ENCODE assay signal across 8 cellular contexts in the genomic region with DNA sequence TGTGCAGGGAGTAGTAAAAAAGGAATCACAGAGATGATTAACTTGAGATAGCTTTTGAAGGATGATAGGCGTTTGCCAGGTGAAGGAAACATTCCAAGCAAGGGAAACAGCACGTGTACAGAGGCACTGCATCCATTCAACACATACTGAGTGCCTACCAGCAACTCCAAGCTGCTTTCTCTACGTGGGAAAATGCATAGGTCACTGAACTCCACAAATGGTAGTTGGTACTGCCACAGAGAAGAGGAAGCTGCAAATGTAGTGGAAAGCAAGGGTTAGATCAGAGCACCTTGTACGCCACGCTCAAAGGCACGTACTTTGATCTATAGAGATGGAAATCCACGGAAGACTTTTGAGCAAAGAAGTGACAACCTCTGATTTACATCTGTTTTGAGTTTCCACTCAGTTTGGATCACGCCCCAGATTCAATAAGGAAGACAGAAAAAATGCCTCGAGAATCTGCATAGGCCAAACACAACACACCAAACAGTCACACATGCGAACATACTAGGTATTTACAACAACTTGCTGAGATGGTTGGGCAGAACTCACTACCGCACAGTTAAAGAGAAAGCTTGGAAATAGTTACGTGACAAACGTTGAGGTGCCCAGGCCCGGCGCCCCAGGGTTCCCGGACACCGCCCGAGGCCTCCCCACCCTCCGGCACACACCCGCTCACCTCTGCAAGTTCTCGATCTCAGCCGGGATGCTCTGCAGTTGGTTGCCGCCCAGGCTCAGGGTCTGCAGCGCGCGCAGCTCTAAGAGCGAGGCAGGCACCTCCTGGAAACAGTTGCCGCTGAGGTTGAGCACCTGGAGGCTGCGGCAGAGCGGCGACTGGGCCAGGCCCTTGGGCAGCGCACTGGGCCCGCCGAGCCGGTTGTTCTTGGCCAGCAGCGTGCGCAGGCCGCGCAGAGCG. TPM values are rescaled to one million over a fixed set of nuclear protein-coding genes. Genes with fewer than 3 reads are reported as not detected.
A peak's percentile ranks its signal among the peaks of the same experiment; 100 is the strongest.
DNase-seq lines count a peak whose midpoint lies in the region; ATAC-seq and TF ChIP-seq lines count a peak whose summit lies in the region.

No MANE protein-coding gene starts in this region.

- H3K9me3 Mint-ChIP-seq in neural crest cell: no peaks in the 10 kb centered on the region

- peak overlapping the region; percentile 99 for H3K4me3 Mint-ChIP-seq in neural crest cell

- peak overlapping the region; percentile 88 for H3K9ac ChIP-seq in BLaER1

- 2% methylated on average over 36 to 40 of the region's 40 CpGs for WGBS in esophagus, 2 donors
- 2% methylated on average over 40 of the region's 40 CpGs for WGBS in urinary bladder

- H3K27me3 ChIP-seq in BLaER1 (no peaks in the 10 kb centered on the region), esophagus (ENCODE audit: control insufficient read depth in 1 of 2, insufficient read depth in 2 of 2, low read length in 2 of 2) (no peaks in the 10 kb centered on the region)

- H3K4me1 ChIP-seq in BLaER1 (peaks cover 43% of the 10 kb centered on the region), esophagus (ENCODE audit: control insufficient read depth in 2 of 2, insufficient read depth in 2 of 2, low read length in 1 of 2) (no peaks in the 10 kb centered on the region), urinary bladder (ENCODE audit: insufficient read depth) (no peaks in the 10 kb centered on the region)

- H3K4me2 ChIP-seq in BLaER1: peak overlapping the region; percentile 96

- H3K4me1 Mint-ChIP-seq in neural crest cell: peaks cover 43% of the 10 kb centered on the region

- H3K27ac ChIP-seq in BLaER1: peak overlapping the region; percentile 93
- peak overlapping the region; percentile 93 to 94 for H3K27ac ChIP-seq in esophagus (ENCODE audit: low read depth in 2 of 2, low read length in 1 of 2)
- peak overlapping the region; percentile 95 for H3K27ac ChIP-seq in urinary bladder (ENCODE audit: low read depth)

- no peak for TF ChIP-seq CTCF in neural crest cell (conservative IDR thresholded peaks at IDR 0.05)

- H3K36me3 Mint-ChIP-seq in neural crest cell (ENCODE audit: low read depth): peaks cover 9% of the 10 kb centered on the region

- H3K4me3 ChIP-seq in BLaER1 (peak overlapping the region; percentile 93), esophagus (ENCODE audit: low read depth in 1 of 2, low read length in 2 of 2) (peak overlapping the region; percentile 64 to 85), urinary bladder (ENCODE audit: low read depth, low read length) (peak overlapping the region; percentile 85)

- H3K9me3 ChIP-seq in BLaER1 (peaks cover 9% of the 10 kb centered on the region), esophagus (ENCODE audit: control insufficient read depth in 2 of 2, insufficient read depth in 1 of 2, low read depth in 1 of 2, low read length in 1 of 2) (no peaks in the 10 kb centered on the region)

- H3K36me3 ChIP-seq in BLaER1: peaks cover 31% of the 10 kb centered on the region
- no peaks in the 10 kb centered on the region for H3K36me3 ChIP-seq in esophagus (ENCODE audit: control insufficient read depth in 2 of 2, insufficient read depth in 2 of 2, low read length in 1 of 2)
- H3K36me3 ChIP-seq in urinary bladder (ENCODE audit: insufficient read depth): no peaks in the 10 kb centered on the region

- no peaks in the 10 kb centered on the region for H3K27me3 Mint-ChIP-seq in neural crest cell (ENCODE audit: low read depth)

- DNase-seq in NCI-H748 (lab: John Stamatoyannopoulos, UW; ENCODE audit: unreplicated experiment): peak; percentile 83
- DNase-seq in activated CD8-positive, alpha-beta memory T cell treated with anti-CD3 and anti-CD28 coated beads, Interleukin-2, amount 50 U/mL, for 48 hours: peak; percentile 77
- DNase-seq in neural crest cell (ENCODE audit: low read depth, low spot score): no peak

- ATAC-seq in GM19025 (IDR thresholded peaks at IDR 0.05; ENCODE audit: low read depth, unreplicated experiment) (peak; percentile 44), HG03159 (IDR thresholded peaks at IDR 0.05; ENCODE audit: unreplicated experiment) (peak; percentile 61)

- peak overlapping the region; percentile 43 for H3K27ac Mint-ChIP-seq in neural crest cell (ENCODE audit: unreplicated experiment)

- H4K20me1 ChIP-seq in BLaER1: peaks cover 55% of the 10 kb centered on the region

RNA-seq across cellular contexts. Expression of gene LRRC58, which starts 0.8 kb away (rescaled TPM):
- 1 to 10 TPM; 2.7 to 5.0 TPM for polyA plus RNA-seq in esophagus
- total RNA-seq in neural crest cell: 25.6 and 26.8 TPM in 2 replicates
- 55.0 TPM for total RNA-seq in urinary bladder
- 13.5 TPM for polyA plus RNA-seq in urinary bladder
